ENCODE assay signal across 14 cellular contexts in genomic region chr16:86665929-86666328, GRCh38.
DNase-seq lines count a peak whose midpoint lies in the region; TF ChIP-seq lines count a peak whose summit lies in the region.
"Had no signal": no experiment of that assay in that cellular context is flagged by ENCODE, and none has a peak within 500 bp of the region (broad histone marks: within the 10 kb centered on the region; RNA-seq: fewer than 3 reads in every experiment).

No MANE protein-coding gene starts in this region.

- H3K27me3 Mint-ChIP-seq in Calu3 (ENCODE audit: unreplicated experiment), result no peaks in the 10 kb centered on the region

- no TSS peak for BruUV-seq in Calu3 (replicated peaks; lab: Mats Ljungman, UMichigan)

- H3K27ac ChIP-seq in ACC112 (ENCODE audit: low read depth, low read length), result peak overlapping the region; percentile 97
- peak overlapping the region; percentile 98 for H3K27ac ChIP-seq in RWPE1
- peak overlapping the region; percentile 99 for H3K27ac ChIP-seq in hepatocyte
- no peak overlapping the region for H3K27ac ChIP-seq in Karpas-422 (ENCODE audit: low read length)
- H3K27ac ChIP-seq: C4-2B had no signal

- H3K4me3 ChIP-seq in ACC112 (ENCODE audit: low read depth, low read length) (0 out of 2 replicates have a peak overlapping the region, but pooled peaks have one; percentile 10), hepatocyte (no peak overlapping the region), foreskin fibroblast (ENCODE audit: low read depth in 1 of 2, low read length in 2 of 2) (no peak overlapping the region), Karpas-422 (ENCODE audit: low read length) (no peak overlapping the region)

- H3K9ac ChIP-seq in Karpas-422 (ENCODE audit: low read length), result no peak overlapping the region

- peaks cover 49% of the 10 kb centered on the region for H3K4me1 Mint-ChIP-seq in Calu3 (ENCODE audit: low read depth, unreplicated experiment)

- H3K27me3 ChIP-seq in ACC112 (ENCODE audit: insufficient read depth, low read length) (no peaks in the 10 kb centered on the region), hepatocyte (no peaks in the 10 kb centered on the region), Karpas-422 (ENCODE audit: low read length) (no peaks in the 10 kb centered on the region)

- H3K9me2 ChIP-seq in hepatocyte (replicated peaks; ENCODE audit: insufficient read depth) (no peaks in the 10 kb centered on the region), Karpas-422 (replicated peaks; ENCODE audit: insufficient read depth, low read length) (no peaks in the 10 kb centered on the region)

- H3K36me3 ChIP-seq in ACC112 (ENCODE audit: insufficient read depth, low read length), result no peaks in the 10 kb centered on the region
- no peaks in the 10 kb centered on the region for H3K36me3 ChIP-seq in hepatocyte (replicated peaks; ENCODE audit: insufficient read depth, low read depth)
- no peaks in the 10 kb centered on the region for H3K36me3 ChIP-seq in Karpas-422 (ENCODE audit: insufficient read depth, low read length)

- H3K4me1 ChIP-seq in ACC112 (ENCODE audit: control insufficient read depth, insufficient read depth, low read length, unreplicated experiment), result peaks cover 59% of the 10 kb centered on the region
- peaks cover 16% of the 10 kb centered on the region for H3K4me1 ChIP-seq in hepatocyte (ENCODE audit: insufficient read depth)
- H3K4me1 ChIP-seq in Karpas-422 (ENCODE audit: low read length), result no peaks in the 10 kb centered on the region

- H3K4me3 Mint-ChIP-seq in Calu3 (ENCODE audit: low read depth, unreplicated experiment), result no peak overlapping the region
- H3K4me3 Mint-ChIP-seq: IgD-negative memory B cell had no signal

- H3K9me3 ChIP-seq in hepatocyte (ENCODE audit: low read depth) (no peaks in the 10 kb centered on the region), Karpas-422 (ENCODE audit: low read length) (no peaks in the 10 kb centered on the region)

- WGBS in hepatocyte (ENCODE audit: low lambda C conversion rate, missing lambda C conversion rate), result 94% methylated on average over 3 of the region's 3 CpGs

- H3K79me2 ChIP-seq in ACC112 (ENCODE audit: control insufficient read depth, insufficient read depth, low read length, unreplicated experiment), result no peaks in the 10 kb centered on the region
- no peaks in the 10 kb centered on the region for H3K79me2 ChIP-seq in hepatocyte
- no peaks in the 10 kb centered on the region for H3K79me2 ChIP-seq in Karpas-422 (ENCODE audit: low read length)

- H2AFZ ChIP-seq in ACC112 (ENCODE audit: low read length, unreplicated experiment), result no peak overlapping the region
- H2AFZ ChIP-seq in hepatocyte, result no peak overlapping the region
- no peak overlapping the region for H2AFZ ChIP-seq in Karpas-422 (ENCODE audit: low read length)

- no peak for TF ChIP-seq CTCF in Calu3 (IDR thresholded peaks at IDR 0.05; ENCODE audit: unreplicated experiment)
- TF ChIP-seq CTCF in RWPE1 (conservative IDR thresholded peaks at IDR 0.05; ENCODE audit: low read depth), result no peak
- no peak for TF ChIP-seq CTCF in hepatocyte (IDR thresholded peaks at IDR 0.05; ENCODE audit: poor library complexity)
- no peak for TF ChIP-seq CTCF in foreskin fibroblast (IDR thresholded peaks at IDR 0.05; ENCODE audit: low read depth, low read length)

- CTCF ChIA-PET in Calu3 (lab: Charles Lee) (interaction anchor here (0.7 to 1.8 kb wide), 6 partner anchors 19 to 720 kb away, joined by 3 to 23 read pairs (median 4); no protein-coding TSS in a partner anchor), RWPE1 (lab: Yijun Ruan, JAX) (no interaction called here)

- POLR2A ChIA-PET in RWPE1 (lab: Yijun Ruan, JAX; ENCODE audit: low non-redundant PET), result no interaction called here

- no peaks in the 10 kb centered on the region for H4K20me1 ChIP-seq in hepatocyte (ENCODE audit: insufficient read depth, poor library complexity, severe bottlenecking)
- no peaks in the 10 kb centered on the region for H4K20me1 ChIP-seq in Karpas-422 (ENCODE audit: insufficient read depth, low read depth, low read length)

- intact Hi-C loops in Calu3 (cut with micrococcal nuclease; ENCODE audit: unreplicated experiment), result loop anchor here (2.0 to 10.0 kb wide), 3 partner anchors 35 to 169 kb away; no protein-coding TSS in a partner anchor

- H3K36me3 Mint-ChIP-seq in Calu3 (ENCODE audit: insufficient read depth, unreplicated experiment), result peaks cover 17% of the 10 kb centered on the region
- H3K36me3 Mint-ChIP-seq: IgD-negative memory B cell had no signal

- H3K4me2 ChIP-seq in hepatocyte, result no peak overlapping the region
- H3K4me2 ChIP-seq in Karpas-422 (ENCODE audit: low read depth, low read length, poor library complexity, severe bottlenecking), result no peak overlapping the region

- DNase-seq in Calu3 (no peak), RWPE1 (ENCODE audit: low spot score) (no peak), hepatocyte (ENCODE audit: low spot score) (no peak), foreskin fibroblast (no peak), Karpas-422 (no peak)
- DNase-seq in stimulated activated CD4-positive, alpha-beta T cell treated with anti-CD3 and anti-CD28 coated beads, Interleukin-2, amount 100 ng/mL, for 24 hours, result no peak
- DNase-seq: DMS153, NCI-H1048, NCI-H2227 treated with DMSO at 0.1 percent for 48 hours, NCI-H524 treated with DMSO at 0.1 percent for 48 hours, RPMI8226 had no signal

- H3K9me3 Mint-ChIP-seq in Calu3 (ENCODE audit: low read depth, unreplicated experiment), result peaks cover 5% of the 10 kb centered on the region

- peak overlapping the region; percentile 99 for H3K27ac Mint-ChIP-seq in Calu3 (ENCODE audit: unreplicated experiment)
- H3K27ac Mint-ChIP-seq: IgD-negative memory B cell had no signal
